Comparison of ENCODE assay signal across 1 cellular context in genomic region chr16:4402439-4403132, GRCh38.
TF ChIP-seq lines count a peak whose summit lies in the region.

No MANE protein-coding gene starts in this region.

TF ChIP-seq in HEK293, 187 proteins besides CTCF, POLR2A, EP300 and RAD21 (continued from another document):
- TF ChIP-seq MYNN (tag by site-specific recombination; IDR thresholded peaks at IDR 0.05; ENCODE audit: borderline replicate concordance) (no peak), ZNF426 (tag by site-specific recombination; IDR thresholded peaks at IDR 0.05) (no peak; the same call in 1 of the 2 replicates), EGR2 (tag by site-specific recombination; IDR thresholded peaks at IDR 0.05; ENCODE audit: low read depth) (0 out of 2 replicates have a peak, but pooled peaks have one; percentile 8), ZNF707 (tag by site-specific recombination; IDR thresholded peaks at IDR 0.05) (no peak), ZNF292 (tag by site-specific recombination; IDR thresholded peaks at IDR 0.05; ENCODE audit: borderline replicate concordance, low read depth) (no peak), KLF9 (tag by site-specific recombination; IDR thresholded peaks at IDR 0.05; ENCODE audit: low read depth) (peak; percentile 15; the same call in 1 of the 2 replicates), ZNF112 (tag by site-specific recombination; IDR thresholded peaks at IDR 0.05) (no peak), ZNF792 (tag by site-specific recombination; IDR thresholded peaks at IDR 0.05) (no peak), ZNF624 (tag by site-specific recombination; IDR thresholded peaks at IDR 0.05) (no peak), ZNF221 (tag by site-specific recombination; IDR thresholded peaks at IDR 0.05; ENCODE audit: borderline replicate concordance) (no peak), ZNF350 (tag by site-specific recombination; IDR thresholded peaks at IDR 0.05) (no peak), ZNF239 (tag by site-specific recombination; IDR thresholded peaks at IDR 0.05) (no peak), ZNF514 (tag by site-specific recombination; IDR thresholded peaks at IDR 0.05) (no peak), GLI4 (tag by site-specific recombination; IDR thresholded peaks at IDR 0.05) (no peak), ZBTB7A (tag by site-specific recombination; IDR thresholded peaks at IDR 0.05; ENCODE audit: low read depth) (peak; percentile 76), KLF17 (tag by site-specific recombination; IDR thresholded peaks at IDR 0.05) (peak; percentile 80), ZNF202 (tag by site-specific recombination; IDR thresholded peaks at IDR 0.05; ENCODE audit: borderline replicate concordance) (no peak), YY2 (tag by site-specific recombination; IDR thresholded peaks at IDR 0.05) (no peak), ZNF629 (tag by site-specific recombination; IDR thresholded peaks at IDR 0.05) (no peak), ZNF48 (tag by site-specific recombination; IDR thresholded peaks at IDR 0.05) (no peak), ZNF157 (tag by site-specific recombination; IDR thresholded peaks at IDR 0.05) (no peak), ZNF600 (tag by site-specific recombination; IDR thresholded peaks at IDR 0.05) (peak; percentile 87), TSHZ1 (tag by site-specific recombination; IDR thresholded peaks at IDR 0.05; ENCODE audit: borderline replicate concordance) (no peak), ZNF274 (IDR thresholded peaks at IDR 0.05; ENCODE audit: low read length) (no peak), ZNF274 (tag by site-specific recombination; IDR thresholded peaks at IDR 0.05; ENCODE audit: borderline replicate concordance) (no peak), KLF7 (tag by site-specific recombination; IDR thresholded peaks at IDR 0.05; ENCODE audit: borderline replicate concordance) (no peak), ZBTB21 (tag by site-specific recombination; IDR thresholded peaks at IDR 0.05) (no peak), ZEB2 (tag by site-specific recombination; IDR thresholded peaks at IDR 0.05) (peak; percentile 50; the same call in 1 of the 2 replicates), ZNF341 (tag by site-specific recombination; IDR thresholded peaks at IDR 0.05; ENCODE audit: low read depth) (no peak), ZNF138 (tag by site-specific recombination; IDR thresholded peaks at IDR 0.05; ENCODE audit: borderline replicate concordance) (no peak), ZNF433 (tag by site-specific recombination; IDR thresholded peaks at IDR 0.05; ENCODE audit: low read depth) (no peak), SCRT2 (tag by site-specific recombination; IDR thresholded peaks at IDR 0.05) (0 out of 2 replicates have a peak, but pooled peaks have one; percentile 17), AEBP2 (tag by site-specific recombination; IDR thresholded peaks at IDR 0.05; ENCODE audit: borderline replicate concordance) (no peak), SP7 (tag by site-specific recombination; IDR thresholded peaks at IDR 0.05) (peak; percentile 63), SP2 (tag by site-specific recombination; IDR thresholded peaks at IDR 0.05) (0 out of 2 replicates have a peak, but pooled peaks have one; percentile 9), ZNF747 (tag by site-specific recombination; IDR thresholded peaks at IDR 0.05) (no peak), ZBTB8A (tag by site-specific recombination; IDR thresholded peaks at IDR 0.05) (peak; percentile 66), ZNF623 (tag by site-specific recombination; IDR thresholded peaks at IDR 0.05) (no peak), ZFP3 (tag by site-specific recombination; IDR thresholded peaks at IDR 0.05; ENCODE audit: low read depth) (no peak), SP3 (tag by site-specific recombination; IDR thresholded peaks at IDR 0.05) (peak; percentile 29; the same call in 1 of the 2 replicates), PATZ1 (tag by site-specific recombination; IDR thresholded peaks at IDR 0.05) (peak; percentile 73; the same call in 1 of the 2 replicates), ZNF311 (tag by site-specific recombination; IDR thresholded peaks at IDR 0.05; ENCODE audit: borderline replicate concordance) (no peak), ZSCAN18 (tag by site-specific recombination; IDR thresholded peaks at IDR 0.05) (no peak), ZNF544 (tag by site-specific recombination; IDR thresholded peaks at IDR 0.05) (no peak), ZNF830 (tag by site-specific recombination; IDR thresholded peaks at IDR 0.05; ENCODE audit: low read depth) (no peak), GLIS2 (tag by site-specific recombination; IDR thresholded peaks at IDR 0.05) (no peak; the same call in 1 of the 2 replicates), ZNF146 (tag by site-specific recombination; IDR thresholded peaks at IDR 0.05) (no peak)
- TF ChIP-seq, protein P1, sequence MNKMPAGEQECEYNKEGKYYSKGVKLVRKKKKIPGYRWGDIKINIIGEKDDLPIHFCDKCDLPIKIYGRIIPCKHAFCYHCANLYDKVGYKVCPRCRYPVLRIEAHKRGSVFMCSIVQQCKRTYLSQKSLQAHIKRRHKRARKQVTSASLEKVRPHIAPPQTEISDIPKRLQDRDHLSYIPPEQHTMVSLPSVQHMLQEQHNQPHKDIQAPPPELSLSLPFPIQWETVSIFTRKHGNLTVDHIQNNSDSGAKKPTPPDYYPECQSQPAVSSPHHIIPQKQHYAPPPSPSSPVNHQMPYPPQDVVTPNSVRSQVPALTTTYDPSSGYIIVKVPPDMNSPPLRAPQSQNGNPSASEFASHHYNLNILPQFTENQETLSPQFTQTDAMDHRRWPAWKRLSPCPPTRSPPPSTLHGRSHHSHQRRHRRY (tag by site-specific recombination; IDR thresholded peaks at IDR 0.05) = no peak
- TF ChIP-seq, protein P2, sequence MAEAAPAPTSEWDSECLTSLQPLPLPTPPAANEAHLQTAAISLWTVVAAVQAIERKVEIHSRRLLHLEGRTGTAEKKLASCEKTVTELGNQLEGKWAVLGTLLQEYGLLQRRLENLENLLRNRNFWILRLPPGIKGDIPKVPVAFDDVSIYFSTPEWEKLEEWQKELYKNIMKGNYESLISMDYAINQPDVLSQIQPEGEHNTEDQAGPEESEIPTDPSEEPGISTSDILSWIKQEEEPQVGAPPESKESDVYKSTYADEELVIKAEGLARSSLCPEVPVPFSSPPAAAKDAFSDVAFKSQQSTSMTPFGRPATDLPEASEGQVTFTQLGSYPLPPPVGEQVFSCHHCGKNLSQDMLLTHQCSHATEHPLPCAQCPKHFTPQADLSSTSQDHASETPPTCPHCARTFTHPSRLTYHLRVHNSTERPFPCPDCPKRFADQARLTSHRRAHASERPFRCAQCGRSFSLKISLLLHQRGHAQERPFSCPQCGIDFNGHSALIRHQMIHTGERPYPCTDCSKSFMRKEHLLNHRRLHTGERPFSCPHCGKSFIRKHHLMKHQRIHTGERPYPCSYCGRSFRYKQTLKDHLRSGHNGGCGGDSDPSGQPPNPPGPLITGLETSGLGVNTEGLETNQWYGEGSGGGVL (tag by site-specific recombination; IDR thresholded peaks at IDR 0.05) = no peak
- TF ChIP-seq, protein P3, sequence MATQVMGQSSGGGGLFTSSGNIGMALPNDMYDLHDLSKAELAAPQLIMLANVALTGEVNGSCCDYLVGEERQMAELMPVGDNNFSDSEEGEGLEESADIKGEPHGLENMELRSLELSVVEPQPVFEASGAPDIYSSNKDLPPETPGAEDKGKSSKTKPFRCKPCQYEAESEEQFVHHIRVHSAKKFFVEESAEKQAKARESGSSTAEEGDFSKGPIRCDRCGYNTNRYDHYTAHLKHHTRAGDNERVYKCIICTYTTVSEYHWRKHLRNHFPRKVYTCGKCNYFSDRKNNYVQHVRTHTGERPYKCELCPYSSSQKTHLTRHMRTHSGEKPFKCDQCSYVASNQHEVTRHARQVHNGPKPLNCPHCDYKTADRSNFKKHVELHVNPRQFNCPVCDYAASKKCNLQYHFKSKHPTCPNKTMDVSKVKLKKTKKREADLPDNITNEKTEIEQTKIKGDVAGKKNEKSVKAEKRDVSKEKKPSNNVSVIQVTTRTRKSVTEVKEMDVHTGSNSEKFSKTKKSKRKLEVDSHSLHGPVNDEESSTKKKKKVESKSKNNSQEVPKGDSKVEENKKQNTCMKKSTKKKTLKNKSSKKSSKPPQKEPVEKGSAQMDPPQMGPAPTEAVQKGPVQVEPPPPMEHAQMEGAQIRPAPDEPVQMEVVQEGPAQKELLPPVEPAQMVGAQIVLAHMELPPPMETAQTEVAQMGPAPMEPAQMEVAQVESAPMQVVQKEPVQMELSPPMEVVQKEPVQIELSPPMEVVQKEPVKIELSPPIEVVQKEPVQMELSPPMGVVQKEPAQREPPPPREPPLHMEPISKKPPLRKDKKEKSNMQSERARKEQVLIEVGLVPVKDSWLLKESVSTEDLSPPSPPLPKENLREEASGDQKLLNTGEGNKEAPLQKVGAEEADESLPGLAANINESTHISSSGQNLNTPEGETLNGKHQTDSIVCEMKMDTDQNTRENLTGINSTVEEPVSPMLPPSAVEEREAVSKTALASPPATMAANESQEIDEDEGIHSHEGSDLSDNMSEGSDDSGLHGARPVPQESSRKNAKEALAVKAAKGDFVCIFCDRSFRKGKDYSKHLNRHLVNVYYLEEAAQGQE (tag by site-specific recombination; IDR thresholded peaks at IDR 0.05) = peak; percentile 49; the same call in 1 of the 2 replicates
- TF ChIP-seq, protein P4, sequence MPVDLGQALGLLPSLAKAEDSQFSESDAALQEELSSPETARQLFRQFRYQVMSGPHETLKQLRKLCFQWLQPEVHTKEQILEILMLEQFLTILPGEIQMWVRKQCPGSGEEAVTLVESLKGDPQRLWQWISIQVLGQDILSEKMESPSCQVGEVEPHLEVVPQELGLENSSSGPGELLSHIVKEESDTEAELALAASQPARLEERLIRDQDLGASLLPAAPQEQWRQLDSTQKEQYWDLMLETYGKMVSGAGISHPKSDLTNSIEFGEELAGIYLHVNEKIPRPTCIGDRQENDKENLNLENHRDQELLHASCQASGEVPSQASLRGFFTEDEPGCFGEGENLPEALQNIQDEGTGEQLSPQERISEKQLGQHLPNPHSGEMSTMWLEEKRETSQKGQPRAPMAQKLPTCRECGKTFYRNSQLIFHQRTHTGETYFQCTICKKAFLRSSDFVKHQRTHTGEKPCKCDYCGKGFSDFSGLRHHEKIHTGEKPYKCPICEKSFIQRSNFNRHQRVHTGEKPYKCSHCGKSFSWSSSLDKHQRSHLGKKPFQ (tag by site-specific recombination; IDR thresholded peaks at IDR 0.05) = no peak
